In genomic region chr3:112448939-112449338, GRCh38 we compare ENCODE assay signal across 24 cellular contexts. TPM values are rescaled to one million over a fixed set of nuclear protein-coding genes. Genes with fewer than 3 reads are reported as not detected.
DNase-seq lines count a peak whose midpoint lies in the region; ATAC-seq lines count a peak whose summit lies in the region.
"Had no signal": no experiment of that assay in that cellular context is flagged by ENCODE, and none has a peak within 500 bp of the region (broad histone marks: within the 10 kb centered on the region; RNA-seq: fewer than 3 reads in every experiment).

No MANE protein-coding gene starts in this region.

- no peaks in the 10 kb centered on the region for H3K9me3 ChIP-seq in MG63
- H3K9me3 ChIP-seq: BLaER1 had no signal

- ATAC-seq in HG03159 (IDR thresholded peaks at IDR 0.05; ENCODE audit: unreplicated experiment), result no peak
- ATAC-seq: GM12878, Panc1 had no signal

- peaks cover 2% of the 10 kb centered on the region for H3K36me3 Mint-ChIP-seq in activated naive CD4-positive, alpha-beta T cell treated with anti-CD3 and anti-CD28 coated beads, Interleukin-2, amount 50 U/mL, for 24 hours
- H3K36me3 Mint-ChIP-seq: CD4-positive, CD25-positive, alpha-beta regulatory T cell had no signal

- no peak overlapping the region for H3K27ac Mint-ChIP-seq in activated naive CD4-positive, alpha-beta T cell treated with anti-CD3 and anti-CD28 coated beads, Interleukin-2, amount 50 U/mL, for 24 hours

- DNase-seq in activated naive CD4-positive, alpha-beta T cell treated with Interleukin-2 at 50 U/mL for 16 hours, result no peak
- DNase-seq in amniotic epithelial cell (ENCODE audit: low read depth), result peak; percentile 81
- peak; percentile 52 for DNase-seq in foreskin melanocyte
- DNase-seq in MG63, result no peak
- no peak for DNase-seq in stimulated activated CD8-positive, alpha-beta memory T cell treated with anti-CD3 and anti-CD28 coated beads, Interleukin-4, amount 100 ng/mL, for 48 hours
- DNase-seq in stimulated activated CD4-positive, alpha-beta T cell treated with anti-CD3 and anti-CD28 coated beads, Interleukin-4, amount 100 ng/mL, for 1 hour, result no peak
- DNase-seq: CD4-positive, CD25-positive, alpha-beta regulatory T cell; EL; GDM1; HCEC 1CT; IMR-90; KG1; MM.1S; NCI-H2029; NCI-H69; SIG-M5 had no signal

- H3K4me3 ChIP-seq in MG63, result no peak overlapping the region
- H3K4me3 ChIP-seq: BLaER1, GM12878 had no signal

- no peaks in the 10 kb centered on the region for H3K36me3 ChIP-seq in MG63
- H3K36me3 ChIP-seq: BLaER1 had no signal

- no peaks in the 10 kb centered on the region for H3K27me3 Mint-ChIP-seq in activated naive CD4-positive, alpha-beta T cell treated with anti-CD3 and anti-CD28 coated beads, Interleukin-2, amount 50 U/mL, for 24 hours

- no peaks in the 10 kb centered on the region for H3K9me3 Mint-ChIP-seq in activated naive CD4-positive, alpha-beta T cell treated with anti-CD3 and anti-CD28 coated beads, Interleukin-2, amount 50 U/mL, for 24 hours

- peak overlapping the region; percentile 37 for H3K4me3 Mint-ChIP-seq in activated naive CD4-positive, alpha-beta T cell treated with anti-CD3 and anti-CD28 coated beads, Interleukin-2, amount 50 U/mL, for 24 hours
- H3K4me3 Mint-ChIP-seq: CD4-positive, CD25-positive, alpha-beta regulatory T cell had no signal

- H3K4me1 Mint-ChIP-seq in activated naive CD4-positive, alpha-beta T cell treated with anti-CD3 and anti-CD28 coated beads, Interleukin-2, amount 50 U/mL, for 24 hours, result peaks cover 19% of the 10 kb centered on the region

- peaks cover 7% of the 10 kb centered on the region; the same call in 1 of the 2 replicates for H3K27me3 ChIP-seq in MG63
- H3K27me3 ChIP-seq: BLaER1 had no signal

RNA-seq across cellular contexts. Expression of gene BTLA, which starts 50.3 kb away (rescaled TPM):
- not detected in 2 replicates for total RNA-seq in MG63 (2014; rRNA removed; shearing (Covaris generic); ENCODE audit: low replicate concordance)
- total RNA-seq: A172, H1, IMR-90, NCI-H460 had no signal

Comparison
In these comparisons a context has a peak if more than half of its experiments do, and no peak if none do; other contexts are left out.
1. DNase-seq: peak in amniotic epithelial cell (single experiment) and foreskin melanocyte (single experiment); none in activated naive CD4-positive, alpha-beta T cell treated with Interleukin-2 at 50 U/mL for 16 hours (single experiment), MG63 (single experiment), stimulated activated CD8-positive, alpha-beta memory T cell treated with anti-CD3 and anti-CD28 coated beads, Interleukin-4, amount 100 ng/mL, for 48 hours (single experiment) and stimulated activated CD4-positive, alpha-beta T cell treated with anti-CD3 and anti-CD28 coated beads, Interleukin-4, amount 100 ng/mL, for 1 hour (single experiment).